8 cellular contexts compared by ENCODE assay signal in the genomic region with DNA sequence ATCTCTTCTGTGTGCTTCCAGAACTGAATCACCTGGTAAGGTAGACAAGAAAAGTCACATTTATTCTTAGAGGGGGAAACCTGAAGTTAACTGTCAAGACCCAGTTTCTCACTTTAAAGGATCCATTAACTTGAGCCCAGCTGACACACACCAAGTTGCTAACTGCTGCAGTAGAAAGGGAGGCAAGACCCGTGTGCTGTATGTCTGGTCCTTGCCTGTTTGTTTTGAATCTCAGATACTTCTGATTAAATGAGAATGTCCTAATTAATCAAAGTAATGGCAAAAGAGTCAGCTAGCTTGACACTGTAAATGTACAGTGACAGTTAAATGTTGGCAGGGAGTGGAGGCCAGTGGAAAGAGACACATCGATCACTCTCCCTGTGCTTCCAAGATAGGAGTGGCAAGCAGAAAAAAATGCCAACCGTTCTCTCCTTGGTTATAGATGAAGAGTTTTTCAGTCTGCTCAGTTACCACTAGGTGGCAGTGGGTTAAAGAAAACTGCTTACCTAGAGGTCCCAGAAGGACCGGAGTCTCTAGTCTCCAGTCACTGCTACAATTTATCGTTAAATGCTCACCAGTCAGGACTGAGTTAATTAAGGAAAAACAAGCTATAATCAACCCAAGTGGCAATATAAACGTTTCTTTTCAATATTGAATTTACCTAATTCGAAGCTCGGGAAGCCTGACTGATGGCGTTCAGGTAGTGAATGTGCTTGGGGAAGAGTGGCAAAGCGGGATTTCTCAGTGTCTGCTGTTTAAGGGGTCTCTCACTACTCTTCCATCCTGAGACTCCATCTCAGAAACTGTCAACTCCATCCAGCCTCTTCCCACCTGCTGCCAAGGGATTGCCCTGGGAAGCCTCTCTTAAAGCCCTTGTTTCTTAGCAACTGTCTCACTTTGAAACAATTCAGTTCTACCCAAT. TPM values are rescaled to one million over a fixed set of nuclear protein-coding genes. Genes with fewer than 3 reads are reported as not detected.
A peak's percentile ranks its signal among the peaks of the same experiment; 100 is the strongest.
DNase-seq lines count a peak whose midpoint lies in the region; ATAC-seq and TF ChIP-seq lines count a peak whose summit lies in the region.

No MANE protein-coding gene starts in this region.

- CTCF ChIA-PET in T-cell (lab: Charles Lee) = interaction anchor here (0.5 to 1.4 kb wide), 14 partner anchors 8 to 1370 kb away, joined by 3 to 5 read pairs (median 4); a partner anchor contains a TSS

- POLR2A ChIA-PET in T-cell (lab: Charles Lee) = no interaction called here

- no peak overlapping the region for H3K4me3 ChIP-seq in fibroblast of pulmonary artery (replicated peaks; ENCODE audit: low read depth, low read length)

- peaks cover 10% of the 10 kb centered on the region for H3K36me3 Mint-ChIP-seq in T-cell
- peaks cover 9% of the 10 kb centered on the region for H3K36me3 Mint-ChIP-seq in nephron progenitor cell (ENCODE audit: low read depth)

- H3K4me3 Mint-ChIP-seq in T-cell = no peak overlapping the region
- H3K4me3 Mint-ChIP-seq in nephron progenitor cell = no peak overlapping the region

- TF ChIP-seq CTCF in GM10266 (IDR thresholded peaks at IDR 0.05; ENCODE audit: control insufficient read depth, insufficient read depth, low read depth, missing control alignments) = peak; percentile 77
- peak; percentile 83 for TF ChIP-seq CTCF in fibroblast of pulmonary artery (IDR thresholded peaks at IDR 0.05; ENCODE audit: low read length, missing control alignments)
- TF ChIP-seq CTCF in nephron progenitor cell (IDR thresholded peaks at IDR 0.05) = peak; percentile 75

- ATAC-seq in HG02571 (IDR thresholded peaks at IDR 0.05; ENCODE audit: unreplicated experiment) (peak; percentile 62), T-cell (replicated peaks in 1 of 4) (peak; percentile 71 to 79 (median 76))

- H3K4me1 Mint-ChIP-seq in T-cell (peaks cover 0 to 4% (median 3%) of the 10 kb centered on the region in 3 donors), nephron progenitor cell (no peaks in the 10 kb centered on the region)

- H3K9me3 Mint-ChIP-seq in T-cell (no peaks in the 10 kb centered on the region), nephron progenitor cell (no peaks in the 10 kb centered on the region)

- H3K27ac Mint-ChIP-seq in T-cell (no peak overlapping the region), nephron progenitor cell (no peak overlapping the region)

- DNase-seq in AG08396 (ENCODE audit: low spot score) (peak; percentile 66), GM10266 (ENCODE audit: extremely low spot score) (peak; percentile 68), NCI-H187 (lab: John Stamatoyannopoulos, UW) (peak; percentile 37 to 58), T-cell (peak in 4 of 34 experiments; percentile 6 to 24 (median 15)), fibroblast of pulmonary artery (ENCODE audit: low read depth) (peak; percentile 83), nephron progenitor cell (peak; percentile 27)
- DNase-seq in activated T-cell treated with anti-CD3 and anti-CD28 coated beads, Interleukin-2, amount 50 U/mL, for 48 hours = no peak

- H3K27me3 Mint-ChIP-seq in T-cell (no peaks in the 10 kb centered on the region), nephron progenitor cell (ENCODE audit: low read depth, poor library complexity) (peaks cover 5% of the 10 kb centered on the region)

RNA-seq across cellular contexts. Expression of gene LSM11, which starts 18.4 kb away (rescaled TPM):
- 1 to 10 TPM; 1.7 to 4.2 (median 3.9) TPM for total RNA-seq in T-cell

RNA-seq across cellular contexts. Expression of gene THG1L, which starts 30.7 kb away (rescaled TPM):
- total RNA-seq in T-cell = 10 to 100 TPM in 2 of 5 donors, 1 to 10 TPM in 3; 8.9 to 10.9 (median 9.4) TPM

Comparison
In these comparisons a context has a peak if more than half of its experiments do, and no peak if none do; other contexts are left out.
1. DNase-seq: peak in AG08396 (single experiment), GM10266 (single experiment), NCI-H187 (2 of 2), fibroblast of pulmonary artery (single experiment) and nephron progenitor cell (single experiment); none in activated T-cell treated with anti-CD3 and anti-CD28 coated beads, Interleukin-2, amount 50 U/mL, for 48 hours (0 of 2).
2. Peak in every context shown above with its lines, with median percentiles within 50 percentile points of each other: CTCF ChIP-seq.